ENCODE assay signal across 8 cellular contexts in the genomic region with DNA sequence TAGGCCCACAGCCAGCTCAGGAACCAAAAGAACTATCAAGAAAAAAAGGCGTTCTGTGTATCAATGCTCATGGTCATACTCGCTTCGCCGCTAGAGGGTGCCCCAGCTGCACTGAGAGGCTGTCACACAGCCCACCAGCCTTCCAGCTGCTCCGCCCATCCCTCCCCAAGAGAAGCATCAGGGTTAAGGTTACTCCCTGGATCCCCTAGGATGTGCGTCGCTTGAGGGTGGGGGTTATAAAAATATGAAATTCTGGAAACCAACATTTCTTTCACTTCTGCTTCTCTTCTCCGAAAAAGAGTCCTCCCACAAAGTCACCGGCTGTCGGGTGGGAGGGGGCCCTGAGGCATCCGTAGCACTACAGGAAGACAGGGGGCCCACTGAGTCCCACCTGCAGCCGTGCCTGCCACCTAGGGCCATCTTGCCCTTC. TPM values are rescaled to one million over a fixed set of nuclear protein-coding genes. Genes with fewer than 3 reads are reported as not detected.
DNase-seq lines count a peak whose midpoint lies in the region; ATAC-seq, FAIRE-seq and TF ChIP-seq lines count a peak whose summit lies in the region.

No MANE protein-coding gene starts in this region.

- peak; percentile 72 for TF ChIP-seq RAD21 in HepG2 (CRISPR knock-in tag; IDR thresholded peaks at IDR 0.05)

- peak; percentile 91 for TF ChIP-seq CTCF in HepG2 (CRISPR knock-in tag; IDR thresholded peaks at IDR 0.05)

- H3K27me3 ChIP-seq in HepG2 (ENCODE audit: control insufficient read depth in 1 of 2, insufficient read depth in 2 of 2, low read length in 2 of 2), result peaks cover 2 to 27% of the 10 kb centered on the region in 2 experiments; a peak in 4 of 5 replicates

- peak; percentile 89 for FAIRE-seq in HepG2 (lab: Jason Lieb, UNC)

- BruUV-seq in HepG2 (replicated peaks; lab: Mats Ljungman, UMichigan), result no TSS peak

- H3K79me2 ChIP-seq in HepG2 (ENCODE audit: insufficient read depth, low read length), result no peaks in the 10 kb centered on the region

- TF ChIP-seq POLR2A in HepG2 (IDR thresholded peaks at IDR 0.05; ENCODE audit: insufficient read depth in 1 of 2, low read depth in 2 of 2, low read length in 2 of 2), result no peak

- H3K36me3 ChIP-seq in HepG2 (replicated peaks in 1 of 2; ENCODE audit: control insufficient read depth in 1 of 2, insufficient read depth in 2 of 2, low read length in 2 of 2), result no peaks in the 10 kb centered on the region; a peak in 1 of 5 replicates

- no peak overlapping the region for H2AFZ ChIP-seq in HepG2 (ENCODE audit: low read length)

- peak overlapping the region; percentile 99 for H3K4me2 ChIP-seq in HepG2 (ENCODE audit: low read depth, low read length)

- ATAC-seq in HG03045 (IDR thresholded peaks at IDR 0.05; ENCODE audit: unreplicated experiment) (peak; percentile 27), HepG2 (peak; percentile 69), GM21360 (IDR thresholded peaks at IDR 0.05; ENCODE audit: unreplicated experiment) (no peak)

- H3K4me3 ChIP-seq in HepG2 (replicated peaks in 1 of 3; ENCODE audit: insufficient read depth in 1 of 3, low read depth in 2 of 3, low read length in 3 of 3), result peak overlapping the region in 1 of 3 experiments; percentile 68; a peak in 1 of 6 replicates

- H3K27ac ChIP-seq in HepG2 (ENCODE audit: extremely low read length, insufficient read depth, low read length), result no peak overlapping the region

- DNase-seq in CMK (ENCODE audit: low read depth) (peak; percentile 59), NCI-H748 treated with DMSO at 0.1 percent for 48 hours (lab: John Stamatoyannopoulos, UW) (peak; percentile 55), dermis blood vessel endothelial cell (peak; percentile 92), HepG2 (ENCODE audit: low spot score) (peak; percentile 78)
- DNase-seq in activated CD4-positive, alpha-beta T cell treated with anti-CD3 and anti-CD28 coated beads, Interleukin-2, amount 50 U/mL, for 24 hours (ENCODE audit: low read depth in 1 of 2, low spot score in 1 of 2), result peak; percentile 66 to 85
- DNase-seq in stimulated activated CD4-positive, alpha-beta T cell treated with anti-CD3 and anti-CD28 coated beads, Interleukin-2, amount 100 ng/mL, for 24 hours, result peak; percentile 93 to 95

- H3K9ac ChIP-seq in HepG2 (ENCODE audit: insufficient read depth, low read depth, low read length), result no peak overlapping the region

- POLR2A ChIA-PET in HepG2 (lab: Yijun Ruan, JAX), result interaction anchor here (1.0 to 1.1 kb wide), 2 partner anchors 54 to 150 kb away, joined by 3 to 5 read pairs; a partner anchor contains a TSS

- in situ Hi-C loops in HepG2 (cut with HindIII; ENCODE audit: extremely low pct_ligation_motif_present, low pct_unique_long_range_greater_than_20kb), result loop anchor here (5.0 to 10.0 kb wide), 2 partner anchors 132 to 254 kb away; no protein-coding TSS in a partner anchor

- peaks cover 3% of the 10 kb centered on the region; the same call in 1 of the 2 replicates for H4K20me1 ChIP-seq in HepG2 (ENCODE audit: insufficient read depth, low read length)

- 32% methylated on average over 12 of the region's 12 CpGs for WGBS in HepG2 (ENCODE audit: low lambda C conversion rate)

- peaks cover 20% of the 10 kb centered on the region for H3K4me1 ChIP-seq in HepG2 (ENCODE audit: insufficient read depth, low read length)

- no peak for TF ChIP-seq EP300 in HepG2 (IDR thresholded peaks at IDR 0.05; ENCODE audit: low read depth in 2 of 2, low read length in 2 of 2)
- TF ChIP-seq EP300 in HepG2 (CRISPR knock-in tag; IDR thresholded peaks at IDR 0.05; ENCODE audit: borderline replicate concordance), result no peak

- no peaks in the 10 kb centered on the region for H3K9me3 ChIP-seq in HepG2 (ENCODE audit: low read length)

- intact Hi-C loops in HepG2 (cut with micrococcal nuclease; ENCODE audit: unreplicated experiment), result loop anchor here (2.0 kb wide), 1 partner anchor 54 kb away; no protein-coding TSS in a partner anchor

- CTCF ChIA-PET in HepG2 (lab: Yijun Ruan, JAX; ENCODE audit: low intra/inter-chr PET ratio, low total read pairs), result interaction anchor here (1.0 to 2.2 kb wide), 7 partner anchors 103 to 252 kb away, joined by 3 to 23 read pairs (median 6); a partner anchor contains a TSS

TF ChIP-seq in HepG2, 621 proteins besides CTCF, POLR2A, EP300 and RAD21 (continues in another document):
- no peak for TF ChIP-seq JDP2 (CRISPR knock-in tag; IDR thresholded peaks at IDR 0.05; ENCODE audit: borderline replicate concordance)
- peak; percentile 63; the same call in 1 of the 2 replicates for TF ChIP-seq KDM2A (CRISPR knock-in tag; IDR thresholded peaks at IDR 0.05; ENCODE audit: borderline replicate concordance, low read depth)
- no peak for TF ChIP-seq KDM5A (IDR thresholded peaks at IDR 0.05; ENCODE audit: borderline replicate concordance, low read length)
- no peak for TF ChIP-seq MBNL3 (CRISPR knock-in tag; conservative IDR thresholded peaks at IDR 0.05)
- TF ChIP-seq, protein P1, sequence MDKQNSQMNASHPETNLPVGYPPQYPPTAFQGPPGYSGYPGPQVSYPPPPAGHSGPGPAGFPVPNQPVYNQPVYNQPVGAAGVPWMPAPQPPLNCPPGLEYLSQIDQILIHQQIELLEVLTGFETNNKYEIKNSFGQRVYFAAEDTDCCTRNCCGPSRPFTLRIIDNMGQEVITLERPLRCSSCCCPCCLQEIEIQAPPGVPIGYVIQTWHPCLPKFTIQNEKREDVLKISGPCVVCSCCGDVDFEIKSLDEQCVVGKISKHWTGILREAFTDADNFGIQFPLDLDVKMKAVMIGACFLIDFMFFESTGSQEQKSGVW (CRISPR knock-in tag; IDR thresholded peaks at IDR 0.05; ENCODE audit: borderline replicate concordance), result no peak
- TF ChIP-seq FIP1L1 (IDR thresholded peaks at IDR 0.05; ENCODE audit: borderline replicate concordance, insufficient read depth, low read depth, low read length), result no peak
- no peak for TF ChIP-seq ATM (IDR thresholded peaks at IDR 0.05; ENCODE audit: borderline replicate concordance)
- no peak for TF ChIP-seq SPEN (CRISPR knock-in tag; IDR thresholded peaks at IDR 0.05; ENCODE audit: low read depth)
- no peak for TF ChIP-seq BRCA1 (CRISPR knock-in tag; IDR thresholded peaks at IDR 0.05)
- peak; percentile 46; the same call in 1 of the 2 replicates for TF ChIP-seq DMAP1 (CRISPR knock-in tag; IDR thresholded peaks at IDR 0.05)
- TF ChIP-seq ZFP36 (IDR thresholded peaks at IDR 0.05; ENCODE audit: borderline replicate concordance, low read depth, low read length, partially characterized antibody), result no peak
- TF ChIP-seq NFIB (CRISPR knock-in tag; IDR thresholded peaks at IDR 0.05; ENCODE audit: borderline replicate concordance), result no peak

RNA-seq across cellular contexts. Expression of a gene that starts 1.7 kb away (rescaled TPM):
- total RNA-seq in dermis blood vessel endothelial cell (22.1 and 32.4 TPM in 2 replicates), HepG2 (2016; rRNA removed; fragmentation: Illumina TruSeq; extraction: Trizol) (4.7 and 6.5 TPM in 2 replicates)
- total RNA-seq in HepG2 (2016; cell fraction: cytosol; rRNA removed; fragmentation: Illumina TruSeq; extraction: Trizol; ENCODE audit: low read depth), result 0.51 and 0.79 TPM in 2 replicates
- total RNA-seq in HepG2 (2016; cell fraction: insoluble cytoplasmic fraction; rRNA removed; fragmentation: Illumina TruSeq; extraction: Trizol), result 4.0 and 6.6 TPM in 2 replicates
- 2.0 TPM in 2 replicates for total RNA-seq in HepG2 (2016; cell fraction: membrane; rRNA removed; fragmentation: Illumina TruSeq; extraction: Trizol)
- 7.6 and 8.9 TPM in 2 replicates for total RNA-seq in HepG2 (2016; cell fraction: nucleus; rRNA removed; fragmentation: Illumina TruSeq; extraction: Trizol)
- polyA plus RNA-seq in HepG2 (2011; rRNA removed), result 1.7 and 2.6 TPM in 2 replicates
- polyA plus RNA-seq in HepG2 (2011; cell fraction: cytosol; rRNA removed), result 1.2 and 1.3 TPM in 2 replicates
- 13.0 and 15.1 TPM in 2 replicates for polyA plus RNA-seq in HepG2 (2011; cell fraction: nucleus; rRNA removed)
- polyA plus RNA-seq in HepG2 (2012), result 4.0 and 5.0 TPM in 2 replicates
- polyA plus RNA-seq in HepG2 (2016; cell fraction: cytosol; fragmentation: Illumina TruSeq; extraction: Trizol; ENCODE audit: low read depth), result 0.35 and 0.47 TPM in 2 replicates
- polyA plus RNA-seq in HepG2 (2016; cell fraction: insoluble cytoplasmic fraction; fragmentation: Illumina TruSeq; extraction: Trizol; ENCODE audit: low read depth), result 3.9 and 4.7 TPM in 2 replicates
- polyA plus RNA-seq in HepG2 (2016; cell fraction: membrane; fragmentation: Illumina TruSeq; extraction: Trizol; ENCODE audit: low read depth), result 0.98 and 1.0 TPM in 2 replicates
- 13.0 and 13.1 TPM in 2 replicates for polyA plus RNA-seq in HepG2 (2016; cell fraction: nucleus; fragmentation: Illumina TruSeq; extraction: Trizol; ENCODE audit: insufficient read depth, low read depth)
- polyA minus RNA-seq in HepG2 (2011; rRNA and poly(A)+ RNA removed; ENCODE audit: low replicate concordance), result 8.8 and 30.1 TPM in 2 replicates
- polyA minus RNA-seq in HepG2 (2011; cell fraction: cytosol; rRNA and poly(A)+ RNA removed), result 5.5 and 5.9 TPM in 2 replicates
- polyA minus RNA-seq in HepG2 (2011; cell fraction: nucleus; rRNA and poly(A)+ RNA removed), result 9.9 and 16.2 TPM in 2 replicates

RNA-seq across cellular contexts. Expression of a gene that starts 26.5 kb away (rescaled TPM):
- total RNA-seq in dermis blood vessel endothelial cell (0.34 and 0.84 TPM in 2 replicates), HepG2 (2016; rRNA removed; fragmentation: Illumina TruSeq; extraction: Trizol) (2.5 and 2.6 TPM in 2 replicates)
- total RNA-seq in HepG2 (2016; cell fraction: cytosol; rRNA removed; fragmentation: Illumina TruSeq; extraction: Trizol; ENCODE audit: low read depth), result 0.44 and 0.51 TPM in 2 replicates
- 2.1 and 2.5 TPM in 2 replicates for total RNA-seq in HepG2 (2016; cell fraction: insoluble cytoplasmic fraction; rRNA removed; fragmentation: Illumina TruSeq; extraction: Trizol)
- total RNA-seq in HepG2 (2016; cell fraction: membrane; rRNA removed; fragmentation: Illumina TruSeq; extraction: Trizol), result 2.4 TPM in 2 replicates
- 5.7 and 7.1 TPM in 2 replicates for total RNA-seq in HepG2 (2016; cell fraction: nucleus; rRNA removed; fragmentation: Illumina TruSeq; extraction: Trizol)
- 4.8 and 6.7 TPM in 2 replicates for polyA plus RNA-seq in HepG2 (2011; rRNA removed)
- 4.4 and 4.7 TPM in 2 replicates for polyA plus RNA-seq in HepG2 (2011; cell fraction: cytosol; rRNA removed)
- polyA plus RNA-seq in HepG2 (2011; cell fraction: nucleus; rRNA removed), result 7.5 and 8.6 TPM in 2 replicates
- polyA plus RNA-seq in HepG2 (2012), result 13.2 and 13.3 TPM in 2 replicates
- polyA plus RNA-seq in HepG2 (2016; cell fraction: cytosol; fragmentation: Illumina TruSeq; extraction: Trizol; ENCODE audit: low read depth), result 0.61 and 0.71 TPM in 2 replicates
- polyA plus RNA-seq in HepG2 (2016; cell fraction: insoluble cytoplasmic fraction; fragmentation: Illumina TruSeq; extraction: Trizol; ENCODE audit: low read depth), result 3.2 and 4.5 TPM in 2 replicates
- polyA plus RNA-seq in HepG2 (2016; cell fraction: membrane; fragmentation: Illumina TruSeq; extraction: Trizol; ENCODE audit: low read depth), result 1.6 and 1.8 TPM in 2 replicates
- polyA plus RNA-seq in HepG2 (2016; cell fraction: nucleus; fragmentation: Illumina TruSeq; extraction: Trizol; ENCODE audit: insufficient read depth, low read depth), result 13.4 and 14.4 TPM in 2 replicates
- polyA minus RNA-seq in HepG2 (2011; rRNA and poly(A)+ RNA removed; ENCODE audit: low replicate concordance), result 2.5 and 11.6 TPM in 2 replicates
- 6.9 and 7.3 TPM in 2 replicates for polyA minus RNA-seq in HepG2 (2011; cell fraction: cytosol; rRNA and poly(A)+ RNA removed)
- 2.4 and 3.4 TPM in 2 replicates for polyA minus RNA-seq in HepG2 (2011; cell fraction: nucleus; rRNA and poly(A)+ RNA removed)
